ENCODE assay signal across 1 cellular context in genomic region chr12:39441189-39441962, GRCh38.
TF ChIP-seq lines count a peak whose summit lies in the region.

No MANE protein-coding gene starts in this region.

TF ChIP-seq in WTC11, 78 proteins besides CTCF, POLR2A, EP300 and RAD21 (continued from another document):
- TF ChIP-seq ZMAT4 (CRISPR knock-in tag; IDR thresholded peaks at IDR 0.05) (no peak), ZNF317 (CRISPR knock-in tag; IDR thresholded peaks at IDR 0.05; ENCODE audit: borderline replicate concordance, low read depth) (no peak), HMGA2 (CRISPR knock-in tag; IDR thresholded peaks at IDR 0.05) (no peak), ZSCAN18 (CRISPR knock-in tag; IDR thresholded peaks at IDR 0.05) (no peak), SOX15 (CRISPR knock-in tag; IDR thresholded peaks at IDR 0.05) (no peak), OVOL2 (CRISPR knock-in tag; IDR thresholded peaks at IDR 0.05; ENCODE audit: borderline replicate concordance) (no peak), ZNF425 (CRISPR knock-in tag; conservative IDR thresholded peaks at IDR 0.05) (no peak), ZNF416 (CRISPR knock-in tag; IDR thresholded peaks at IDR 0.05) (no peak), NR3C1 (CRISPR knock-in tag; conservative IDR thresholded peaks at IDR 0.05; ENCODE audit: low read depth) (no peak)
